ENCODE assay signal across 1 cellular context in genomic region chr6:163416640-163417253, GRCh38.
TF ChIP-seq lines count a peak whose summit lies in the region.

No MANE protein-coding gene starts in this region.

TF ChIP-seq in HepG2, 621 proteins besides CTCF, POLR2A, EP300 and RAD21 (continued from another document and continues in another):
- no peak for TF ChIP-seq THAP8 (CRISPR knock-in tag; IDR thresholded peaks at IDR 0.05; ENCODE audit: borderline replicate concordance)
- TF ChIP-seq BRD4 (CRISPR knock-in tag; IDR thresholded peaks at IDR 0.05), result no peak
- TF ChIP-seq ZFP1 (CRISPR knock-in tag; IDR thresholded peaks at IDR 0.05), result 0 out of 2 replicates have a peak, but pooled peaks have one; percentile 50
- TF ChIP-seq ATF7 (IDR thresholded peaks at IDR 0.05), result no peak
- no peak for TF ChIP-seq ATF7 (CRISPR knock-in tag; IDR thresholded peaks at IDR 0.05)
- peak; percentile 61 for TF ChIP-seq ZNF652 (CRISPR knock-in tag; IDR thresholded peaks at IDR 0.05; ENCODE audit: borderline replicate concordance, low read depth)
- no peak for TF ChIP-seq SMARCE1 (IDR thresholded peaks at IDR 0.05; ENCODE audit: borderline replicate concordance)
- TF ChIP-seq KLF6 (CRISPR knock-in tag; IDR thresholded peaks at IDR 0.05), result no peak
- TF ChIP-seq AFF4 (CRISPR knock-in tag; IDR thresholded peaks at IDR 0.05), result 0 out of 2 replicates have a peak, but pooled peaks have one; percentile 67
- no peak for TF ChIP-seq PPARG (CRISPR knock-in tag; conservative IDR thresholded peaks at IDR 0.05)
- peak; percentile 60 for TF ChIP-seq ZGPAT (CRISPR knock-in tag; IDR thresholded peaks at IDR 0.05)
- TF ChIP-seq SMAD3 (CRISPR knock-in tag; IDR thresholded peaks at IDR 0.05), result no peak; the same call in 1 of the 2 replicates
- TF ChIP-seq STAG1 (CRISPR knock-in tag; IDR thresholded peaks at IDR 0.05), result peak; percentile 69
- TF ChIP-seq SUZ12 (IDR thresholded peaks at IDR 0.05; ENCODE audit: low read depth, low read length), result no peak
- TF ChIP-seq ZNF775 (CRISPR knock-in tag; IDR thresholded peaks at IDR 0.05; ENCODE audit: borderline replicate concordance), result 0 out of 2 replicates have a peak, but pooled peaks have one; percentile 23
- peak; percentile 24; the same call in 1 of the 2 replicates for TF ChIP-seq SOX5 (CRISPR knock-in tag; IDR thresholded peaks at IDR 0.05; ENCODE audit: borderline replicate concordance)
- TF ChIP-seq KDM3A (CRISPR knock-in tag; IDR thresholded peaks at IDR 0.05; ENCODE audit: low read depth), result no peak
- no peak for TF ChIP-seq ZFYVE20 (CRISPR knock-in tag; IDR thresholded peaks at IDR 0.05; ENCODE audit: borderline replicate concordance, low read depth)
- TF ChIP-seq ZSCAN29 (CRISPR knock-in tag; conservative IDR thresholded peaks at IDR 0.05), result no peak
- TF ChIP-seq ARID3A (IDR thresholded peaks at IDR 0.05; ENCODE audit: low read depth, low read length), result peak; percentile 81
- TF ChIP-seq ZNF674 (CRISPR knock-in tag; IDR thresholded peaks at IDR 0.05; ENCODE audit: low read depth), result no peak
- TF ChIP-seq ZNF768 (CRISPR knock-in tag; IDR thresholded peaks at IDR 0.05), result no peak
- 0 out of 2 replicates have a peak, but pooled peaks have one; percentile 17 for TF ChIP-seq ZNF281 (CRISPR knock-in tag; IDR thresholded peaks at IDR 0.05; ENCODE audit: borderline replicate concordance)
- peak; percentile 73 for TF ChIP-seq SAP130 (CRISPR knock-in tag; IDR thresholded peaks at IDR 0.05; ENCODE audit: low read depth)
- TF ChIP-seq ZNF543 (CRISPR knock-in tag; IDR thresholded peaks at IDR 0.05), result no peak
- TF ChIP-seq PTBP1 (IDR thresholded peaks at IDR 0.05; ENCODE audit: low read depth, low read length, poor library complexity, severe bottlenecking), result no peak
- no peak for TF ChIP-seq ZNF414 (CRISPR knock-in tag; IDR thresholded peaks at IDR 0.05)
- TF ChIP-seq ZBTB25 (CRISPR knock-in tag; IDR thresholded peaks at IDR 0.05), result no peak
- TF ChIP-seq GPN1 (CRISPR knock-in tag; IDR thresholded peaks at IDR 0.05; ENCODE audit: borderline replicate concordance), result no peak
- TF ChIP-seq FOXA3 (CRISPR knock-in tag; IDR thresholded peaks at IDR 0.05), result 0 out of 2 replicates have a peak, but pooled peaks have one; percentile 25
- no peak for TF ChIP-seq KDM1A (CRISPR knock-in tag; IDR thresholded peaks at IDR 0.05)
- no peak; the same call in 1 of the 2 replicates for TF ChIP-seq ZNF510 (CRISPR knock-in tag; IDR thresholded peaks at IDR 0.05; ENCODE audit: low read depth)
- TF ChIP-seq ZSCAN31 (CRISPR knock-in tag; IDR thresholded peaks at IDR 0.05; ENCODE audit: low read depth), result 0 out of 2 replicates have a peak, but pooled peaks have one; percentile 73
- TF ChIP-seq ZNF597 (CRISPR knock-in tag; IDR thresholded peaks at IDR 0.05), result no peak
- no peak for TF ChIP-seq CEBPB (IDR thresholded peaks at IDR 0.05; ENCODE audit: borderline replicate concordance, low read depth, low read length)
- TF ChIP-seq ZNF792 (CRISPR knock-in tag; IDR thresholded peaks at IDR 0.05), result peak; percentile 16; the same call in 1 of the 2 replicates
- no peak for TF ChIP-seq GATA4 (IDR thresholded peaks at IDR 0.05; ENCODE audit: borderline replicate concordance, low read depth)
- TF ChIP-seq ZKSCAN1 (IDR thresholded peaks at IDR 0.05; ENCODE audit: low read length), result no peak
- TF ChIP-seq DNMT1 (CRISPR knock-in tag; IDR thresholded peaks at IDR 0.05), result no peak
- no peak for TF ChIP-seq RFXAP (CRISPR knock-in tag; IDR thresholded peaks at IDR 0.05; ENCODE audit: borderline replicate concordance)
- no peak for TF ChIP-seq ZNF883 (CRISPR knock-in tag; IDR thresholded peaks at IDR 0.05; ENCODE audit: not compliant biosample characterization)
- 0 out of 2 replicates have a peak, but pooled peaks have one; percentile 18 for TF ChIP-seq RORA (CRISPR knock-in tag; IDR thresholded peaks at IDR 0.05)
- no peak for TF ChIP-seq ZBTB8A (CRISPR knock-in tag; IDR thresholded peaks at IDR 0.05; ENCODE audit: borderline replicate concordance, low read depth)
- no peak for TF ChIP-seq TEAD2 (CRISPR knock-in tag; IDR thresholded peaks at IDR 0.05)
- TF ChIP-seq SKIL (CRISPR knock-in tag; IDR thresholded peaks at IDR 0.05; ENCODE audit: borderline replicate concordance), result no peak
- peak; percentile 30 for TF ChIP-seq GATAD2A (CRISPR knock-in tag; IDR thresholded peaks at IDR 0.05)
- no peak for TF ChIP-seq ZNF549 (CRISPR knock-in tag; IDR thresholded peaks at IDR 0.05)
- TF ChIP-seq FOXA1 (IDR thresholded peaks at IDR 0.05), result no peak
- TF ChIP-seq FOXA1 (CRISPR knock-in tag; IDR thresholded peaks at IDR 0.05), result no peak
- TF ChIP-seq SAFB2 (CRISPR knock-in tag; IDR thresholded peaks at IDR 0.05; ENCODE audit: borderline replicate concordance, low read depth), result no peak
- no peak; a peak in 1 of 4 replicates for TF ChIP-seq KLF16 (CRISPR knock-in tag; IDR thresholded peaks at IDR 0.05)
- no peak for TF ChIP-seq HOXA3 (CRISPR knock-in tag; IDR thresholded peaks at IDR 0.05)
- no peak for TF ChIP-seq REL (CRISPR knock-in tag; conservative IDR thresholded peaks at IDR 0.05)
